ENCODE assay signal across 22 cellular contexts in the genomic region with DNA sequence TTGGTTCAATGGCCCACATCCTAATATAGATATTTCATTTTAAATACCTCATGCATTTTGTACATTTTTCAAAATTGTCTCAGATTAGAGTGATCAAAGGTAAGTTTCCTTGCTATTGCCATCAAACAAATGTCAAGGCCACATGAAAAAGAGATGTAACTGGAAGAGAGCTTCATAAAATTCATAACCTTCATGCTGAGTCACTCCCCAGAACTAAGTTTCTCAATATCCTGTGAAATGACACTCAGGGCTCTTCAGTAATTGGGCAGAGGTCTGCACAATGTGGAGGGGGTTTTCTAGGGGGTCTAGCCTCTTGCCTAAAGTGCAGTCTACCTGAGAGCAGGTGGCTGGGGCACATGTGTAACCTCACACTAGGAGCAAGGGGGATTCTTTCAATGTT.
A peak's percentile ranks its signal among the peaks of the same experiment; 100 is the strongest.
DNase-seq lines count a peak whose midpoint lies in the region; ATAC-seq, FAIRE-seq and TF ChIP-seq lines count a peak whose summit lies in the region.
"Had no signal": no experiment of that assay in that cellular context is flagged by ENCODE, and none has a peak within 500 bp of the region (broad histone marks: within the 10 kb centered on the region; RNA-seq: fewer than 3 reads in every experiment).

No MANE protein-coding gene starts in this region.

- no peaks in the 10 kb centered on the region for H3K27me3 ChIP-seq in HepG2 (ENCODE audit: control insufficient read depth in 1 of 2, insufficient read depth in 2 of 2, low read length in 2 of 2)
- H3K27me3 ChIP-seq in right lobe of liver, result no peaks in the 10 kb centered on the region
- H3K27me3 ChIP-seq in adrenal gland, result no peaks in the 10 kb centered on the region
- H3K27me3 ChIP-seq: breast epithelium had no signal

- H3K9me3 Mint-ChIP-seq in stimulated activated naive CD8-positive, alpha-beta T cell treated with anti-CD3 and anti-CD28 coated beads, Interleukin-15, amount 100 ng/mL, for 72 hours, result no peaks in the 10 kb centered on the region
- no peaks in the 10 kb centered on the region for H3K9me3 Mint-ChIP-seq in stimulated activated memory B cell treated with anti-CD40 and anti-IgM and Interleukin-4, amounts not matched to agents 10 μg/mL and 1 μg/mL and 100 μg/mL, for 72 hours
- H3K9me3 Mint-ChIP-seq: type B pancreatic cell had no signal

- no peak overlapping the region for H3K4me3 ChIP-seq in HepG2 (replicated peaks in 1 of 3; ENCODE audit: insufficient read depth in 1 of 3, low read depth in 2 of 3, low read length in 3 of 3)
- H3K4me3 ChIP-seq in right lobe of liver, result no peak overlapping the region
- H3K4me3 ChIP-seq in adrenal gland, result no peak overlapping the region
- H3K4me3 ChIP-seq: breast epithelium, coronary artery had no signal

- peaks cover 41% of the 10 kb centered on the region for H3K4me1 Mint-ChIP-seq in stimulated activated naive CD8-positive, alpha-beta T cell treated with anti-CD3 and anti-CD28 coated beads, Interleukin-15, amount 100 ng/mL, for 72 hours
- no peaks in the 10 kb centered on the region for H3K4me1 Mint-ChIP-seq in stimulated activated memory B cell treated with anti-CD40 and anti-IgM and Interleukin-4, amounts not matched to agents 10 μg/mL and 1 μg/mL and 100 μg/mL, for 72 hours

- no peak overlapping the region for H3K9ac ChIP-seq in HepG2 (ENCODE audit: insufficient read depth, low read depth, low read length)

- H3K27me3 Mint-ChIP-seq in stimulated activated naive CD8-positive, alpha-beta T cell treated with anti-CD3 and anti-CD28 coated beads, Interleukin-15, amount 100 ng/mL, for 72 hours, result no peaks in the 10 kb centered on the region
- H3K27me3 Mint-ChIP-seq in stimulated activated memory B cell treated with anti-CD40 and anti-IgM and Interleukin-4, amounts not matched to agents 10 μg/mL and 1 μg/mL and 100 μg/mL, for 72 hours, result no peaks in the 10 kb centered on the region
- H3K27me3 Mint-ChIP-seq: type B pancreatic cell had no signal

- H3K36me3 Mint-ChIP-seq in stimulated activated memory B cell treated with anti-CD40 and anti-IgM and Interleukin-4, amounts not matched to agents 10 μg/mL and 1 μg/mL and 100 μg/mL, for 72 hours, result no peaks in the 10 kb centered on the region
- H3K36me3 Mint-ChIP-seq: type B pancreatic cell had no signal

- H2AFZ ChIP-seq in HepG2 (ENCODE audit: low read length), result no peak overlapping the region

- TF ChIP-seq EP300 in HepG2 (IDR thresholded peaks at IDR 0.05; ENCODE audit: low read depth in 2 of 2, low read length in 2 of 2) (no peak), HepG2 (CRISPR knock-in tag; IDR thresholded peaks at IDR 0.05; ENCODE audit: borderline replicate concordance) (no peak)

- intact Hi-C loops in HepG2 (cut with micrococcal nuclease; ENCODE audit: unreplicated experiment) (no loop called here), right lobe of liver (cut with DNase I) (loop anchor here in 1 of 2 donors (10.0 kb wide), 1 partner anchor 214 kb away; no protein-coding TSS in a partner anchor), adrenal gland (cut with DNase I) (no loop called here)

- H4K20me1 ChIP-seq in HepG2 (ENCODE audit: insufficient read depth, low read length), result no peaks in the 10 kb centered on the region

- peak overlapping the region; percentile 30 to 69 for H3K27ac Mint-ChIP-seq in stimulated activated naive CD8-positive, alpha-beta T cell treated with anti-CD3 and anti-CD28 coated beads, Interleukin-15, amount 100 ng/mL, for 72 hours
- no peak overlapping the region for H3K27ac Mint-ChIP-seq in stimulated activated memory B cell treated with anti-CD40 and anti-IgM and Interleukin-4, amounts not matched to agents 10 μg/mL and 1 μg/mL and 100 μg/mL, for 72 hours
- H3K27ac Mint-ChIP-seq: type B pancreatic cell had no signal

- H3K36me3 ChIP-seq in HepG2 (replicated peaks in 1 of 2; ENCODE audit: control insufficient read depth in 1 of 2, insufficient read depth in 2 of 2, low read length in 2 of 2) (no peaks in the 10 kb centered on the region), right lobe of liver (peaks cover 0 to 4% (median 0%) of the 10 kb centered on the region in 4 donors), adrenal gland (replicated peaks in 1 of 2) (no peaks in the 10 kb centered on the region)
- H3K36me3 ChIP-seq: breast epithelium had no signal

- H3K4me1 ChIP-seq in HepG2 (ENCODE audit: insufficient read depth, low read length) (peaks cover 20% of the 10 kb centered on the region), right lobe of liver (peaks cover 0 to 7% (median 0%) of the 10 kb centered on the region in 4 donors), adrenal gland (replicated peaks in 1 of 2) (peaks cover 44 to 57% of the 10 kb centered on the region in 2 donors)
- H3K4me1 ChIP-seq: breast epithelium had no signal

- BruUV-seq in HepG2 (replicated peaks; lab: Mats Ljungman, UMichigan), result no TSS peak

- DNase-seq in HepG2 (ENCODE audit: low spot score), result no peak
- no peak for DNase-seq in right lobe of liver
- DNase-seq in MV-4-11 (lab: John Stamatoyannopoulos, UW), result peak; percentile 18
- DNase-seq in adrenal gland, result no peak
- DNase-seq in stimulated activated naive CD8-positive, alpha-beta T cell treated with anti-CD3 and anti-CD28 coated beads, Interleukin-15, amount 100 ng/mL, for 72 hours, result no peak
- DNase-seq in NCI-H526 (lab: John Stamatoyannopoulos, UW), result no peak
- no peak for DNase-seq in NCI-H524 treated with DMSO at 0.1 percent for 48 hours (lab: John Stamatoyannopoulos, UW)
- DNase-seq: activated T-cell treated with anti-CD3 and anti-CD28 coated beads, Interleukin-2, amount 50 U/mL, for 48 hours; DMS79; Karpas-422; NCI-H1417 treated with DMSO at 0.1 percent for 48 hours; NCI-H2107; NCI-H526 treated with DMSO at 0.1 percent for 48 hours; small intestine; stimulated activated CD4-positive, alpha-beta T cell treated with anti-CD3 and anti-CD28 coated beads, Interleukin-2, amount 100 ng/mL, for 48 hours had no signal

- in situ Hi-C loops in HepG2 (cut with HindIII; ENCODE audit: extremely low pct_ligation_motif_present, low pct_unique_long_range_greater_than_20kb), result no loop called here

- no peaks in the 10 kb centered on the region for H3K9me3 ChIP-seq in HepG2 (ENCODE audit: low read length)
- no peaks in the 10 kb centered on the region for H3K9me3 ChIP-seq in right lobe of liver
- no peaks in the 10 kb centered on the region for H3K9me3 ChIP-seq in adrenal gland (replicated peaks in 1 of 3)
- H3K9me3 ChIP-seq: breast epithelium had no signal

- H3K4me3 Mint-ChIP-seq in stimulated activated naive CD8-positive, alpha-beta T cell treated with anti-CD3 and anti-CD28 coated beads, Interleukin-15, amount 100 ng/mL, for 72 hours, result no peak overlapping the region
- H3K4me3 Mint-ChIP-seq in stimulated activated memory B cell treated with anti-CD40 and anti-IgM and Interleukin-4, amounts not matched to agents 10 μg/mL and 1 μg/mL and 100 μg/mL, for 72 hours, result no peak overlapping the region
- H3K4me3 Mint-ChIP-seq: type B pancreatic cell had no signal

- TF ChIP-seq POLR2A in HepG2 (IDR thresholded peaks at IDR 0.05; ENCODE audit: insufficient read depth in 1 of 2, low read depth in 2 of 2, low read length in 2 of 2), result no peak
- no peak for TF ChIP-seq POLR2A in right lobe of liver (IDR thresholded peaks at IDR 0.05)
- TF ChIP-seq POLR2A in adrenal gland (IDR thresholded peaks at IDR 0.05), result no peak

- POLR2A ChIA-PET in HepG2 (lab: Yijun Ruan, JAX), result interaction anchor here (0.7 kb wide), 1 partner anchor 175 kb away, joined by 3 read pairs; no protein-coding TSS in a partner anchor

- CTCF ChIA-PET in HepG2 (lab: Yijun Ruan, JAX; ENCODE audit: low intra/inter-chr PET ratio, low total read pairs), result no interaction called here

- no peak for TF ChIP-seq CTCF in HepG2 (CRISPR knock-in tag; IDR thresholded peaks at IDR 0.05)
- no peak for TF ChIP-seq CTCF in right lobe of liver (IDR thresholded peaks at IDR 0.05)
- no peak for TF ChIP-seq CTCF in adrenal gland (IDR thresholded peaks at IDR 0.05)

- H3K27ac ChIP-seq in HepG2 (ENCODE audit: extremely low read length, insufficient read depth, low read length) (no peak overlapping the region), right lobe of liver (no peak overlapping the region), adrenal gland (peak overlapping the region in 3 of 5 donors; percentile 53 to 78 (median 66))
- H3K27ac ChIP-seq: breast epithelium, coronary artery had no signal

- no peak for TF ChIP-seq RAD21 in HepG2 (CRISPR knock-in tag; IDR thresholded peaks at IDR 0.05)

- H3K4me2 ChIP-seq in HepG2 (ENCODE audit: low read depth, low read length), result no peak overlapping the region

- no peak for FAIRE-seq in HepG2 (lab: Jason Lieb, UNC)
- FAIRE-seq: GM12892, H1, small intestine had no signal

- no peak for ATAC-seq in HepG2
- no peak for ATAC-seq in right lobe of liver
- ATAC-seq in stimulated activated naive CD8-positive, alpha-beta T cell treated with anti-CD3 and anti-CD28 coated beads, Interleukin-15, amount 100 ng/mL, for 72 hours, result peak; percentile 61
- ATAC-seq in stimulated activated memory B cell treated with anti-CD40 and anti-IgM and Interleukin-4, amounts not matched to agents 10 μg/mL and 1 μg/mL and 100 μg/mL, for 72 hours, result no peak
- ATAC-seq: Right ventricle myocardium inferior had no signal

- H3K79me2 ChIP-seq in HepG2 (ENCODE audit: insufficient read depth, low read length), result no peaks in the 10 kb centered on the region

TF ChIP-seq in HepG2, 621 proteins besides CTCF, POLR2A, EP300 and RAD21:
- TF ChIP-seq ZNF160 (CRISPR knock-in tag; IDR thresholded peaks at IDR 0.05), result no peak
- TF ChIP-seq NFE2L2 (IDR thresholded peaks at IDR 0.05; ENCODE audit: low read length), result peak; percentile 59
- TF ChIP-seq ZNF329 (CRISPR knock-in tag; IDR thresholded peaks at IDR 0.05; ENCODE audit: low read depth), result no peak
TF ChIP-seq in HepG2: peak in this region for 1.

Comparison
In these comparisons a context has a peak if more than half of its experiments do, and no peak if none do; other contexts are left out.
1. H3K27ac ChIP-seq: peak in adrenal gland (3 of 5); none in HepG2 (single experiment) and right lobe of liver (0 of 3).